Comparison of ENCODE assay signal across 1 cellular context in the genomic region with DNA sequence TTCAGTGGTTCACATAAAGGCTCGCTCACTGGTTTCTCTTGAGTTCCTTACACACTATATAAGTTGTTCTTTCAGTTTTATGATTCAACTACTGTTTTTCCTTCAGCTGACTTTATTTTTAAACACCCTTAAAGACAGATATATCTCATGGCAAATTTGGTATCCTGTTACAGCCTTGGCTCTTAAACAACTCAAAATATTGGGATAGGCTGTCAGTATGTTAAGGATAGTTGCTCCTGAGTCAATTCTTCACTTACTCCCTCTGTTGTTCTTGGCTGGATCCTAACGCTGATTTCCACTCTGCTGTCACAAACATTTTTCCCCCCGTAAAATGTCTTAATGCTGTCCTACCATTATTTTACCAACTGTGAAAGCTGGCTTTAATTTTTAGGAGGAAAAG.
TF ChIP-seq lines count a peak whose summit lies in the region.

No MANE protein-coding gene starts in this region.

TF ChIP-seq in WTC11, 78 proteins besides CTCF, POLR2A, EP300 and RAD21 (continued from another document):
- TF ChIP-seq, protein P1, sequence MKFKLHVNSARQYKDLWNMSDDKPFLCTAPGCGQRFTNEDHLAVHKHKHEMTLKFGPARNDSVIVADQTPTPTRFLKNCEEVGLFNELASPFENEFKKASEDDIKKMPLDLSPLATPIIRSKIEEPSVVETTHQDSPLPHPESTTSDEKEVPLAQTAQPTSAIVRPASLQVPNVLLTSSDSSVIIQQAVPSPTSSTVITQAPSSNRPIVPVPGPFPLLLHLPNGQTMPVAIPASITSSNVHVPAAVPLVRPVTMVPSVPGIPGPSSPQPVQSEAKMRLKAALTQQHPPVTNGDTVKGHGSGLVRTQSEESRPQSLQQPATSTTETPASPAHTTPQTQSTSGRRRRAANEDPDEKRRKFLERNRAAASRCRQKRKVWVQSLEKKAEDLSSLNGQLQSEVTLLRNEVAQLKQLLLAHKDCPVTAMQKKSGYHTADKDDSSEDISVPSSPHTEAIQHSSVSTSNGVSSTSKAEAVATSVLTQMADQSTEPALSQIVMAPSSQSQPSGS (CRISPR knock-in tag; IDR thresholded peaks at IDR 0.05; ENCODE audit: borderline replicate concordance, low read depth) = no peak
- TF ChIP-seq, protein P2, sequence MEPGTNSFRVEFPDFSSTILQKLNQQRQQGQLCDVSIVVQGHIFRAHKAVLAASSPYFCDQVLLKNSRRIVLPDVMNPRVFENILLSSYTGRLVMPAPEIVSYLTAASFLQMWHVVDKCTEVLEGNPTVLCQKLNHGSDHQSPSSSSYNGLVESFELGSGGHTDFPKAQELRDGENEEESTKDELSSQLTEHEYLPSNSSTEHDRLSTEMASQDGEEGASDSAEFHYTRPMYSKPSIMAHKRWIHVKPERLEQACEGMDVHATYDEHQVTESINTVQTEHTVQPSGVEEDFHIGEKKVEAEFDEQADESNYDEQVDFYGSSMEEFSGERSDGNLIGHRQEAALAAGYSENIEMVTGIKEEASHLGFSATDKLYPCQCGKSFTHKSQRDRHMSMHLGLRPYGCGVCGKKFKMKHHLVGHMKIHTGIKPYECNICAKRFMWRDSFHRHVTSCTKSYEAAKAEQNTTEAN (CRISPR knock-in tag; IDR thresholded peaks at IDR 0.05) = no peak
- TF ChIP-seq, protein P3, sequence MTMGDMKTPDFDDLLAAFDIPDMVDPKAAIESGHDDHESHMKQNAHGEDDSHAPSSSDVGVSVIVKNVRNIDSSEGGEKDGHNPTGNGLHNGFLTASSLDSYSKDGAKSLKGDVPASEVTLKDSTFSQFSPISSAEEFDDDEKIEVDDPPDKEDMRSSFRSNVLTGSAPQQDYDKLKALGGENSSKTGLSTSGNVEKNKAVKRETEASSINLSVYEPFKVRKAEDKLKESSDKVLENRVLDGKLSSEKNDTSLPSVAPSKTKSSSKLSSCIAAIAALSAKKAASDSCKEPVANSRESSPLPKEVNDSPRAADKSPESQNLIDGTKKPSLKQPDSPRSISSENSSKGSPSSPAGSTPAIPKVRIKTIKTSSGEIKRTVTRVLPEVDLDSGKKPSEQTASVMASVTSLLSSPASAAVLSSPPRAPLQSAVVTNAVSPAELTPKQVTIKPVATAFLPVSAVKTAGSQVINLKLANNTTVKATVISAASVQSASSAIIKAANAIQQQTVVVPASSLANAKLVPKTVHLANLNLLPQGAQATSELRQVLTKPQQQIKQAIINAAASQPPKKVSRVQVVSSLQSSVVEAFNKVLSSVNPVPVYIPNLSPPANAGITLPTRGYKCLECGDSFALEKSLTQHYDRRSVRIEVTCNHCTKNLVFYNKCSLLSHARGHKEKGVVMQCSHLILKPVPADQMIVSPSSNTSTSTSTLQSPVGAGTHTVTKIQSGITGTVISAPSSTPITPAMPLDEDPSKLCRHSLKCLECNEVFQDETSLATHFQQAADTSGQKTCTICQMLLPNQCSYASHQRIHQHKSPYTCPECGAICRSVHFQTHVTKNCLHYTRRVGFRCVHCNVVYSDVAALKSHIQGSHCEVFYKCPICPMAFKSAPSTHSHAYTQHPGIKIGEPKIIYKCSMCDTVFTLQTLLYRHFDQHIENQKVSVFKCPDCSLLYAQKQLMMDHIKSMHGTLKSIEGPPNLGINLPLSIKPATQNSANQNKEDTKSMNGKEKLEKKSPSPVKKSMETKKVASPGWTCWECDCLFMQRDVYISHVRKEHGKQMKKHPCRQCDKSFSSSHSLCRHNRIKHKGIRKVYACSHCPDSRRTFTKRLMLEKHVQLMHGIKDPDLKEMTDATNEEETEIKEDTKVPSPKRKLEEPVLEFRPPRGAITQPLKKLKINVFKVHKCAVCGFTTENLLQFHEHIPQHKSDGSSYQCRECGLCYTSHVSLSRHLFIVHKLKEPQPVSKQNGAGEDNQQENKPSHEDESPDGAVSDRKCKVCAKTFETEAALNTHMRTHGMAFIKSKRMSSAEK (CRISPR knock-in tag; IDR thresholded peaks at IDR 0.05; ENCODE audit: borderline replicate concordance) = no peak
- TF ChIP-seq CREM (CRISPR knock-in tag; IDR thresholded peaks at IDR 0.05) (no peak), KAT7 (CRISPR knock-in tag; IDR thresholded peaks at IDR 0.05; ENCODE audit: borderline replicate concordance) (no peak), EMX1 (CRISPR knock-in tag; IDR thresholded peaks at IDR 0.05) (no peak), MXD4 (CRISPR knock-in tag; IDR thresholded peaks at IDR 0.05; ENCODE audit: borderline replicate concordance) (no peak), RORB (CRISPR knock-in tag; IDR thresholded peaks at IDR 0.05) (no peak), TEAD1 (CRISPR knock-in tag; IDR thresholded peaks at IDR 0.05) (no peak)
- TF ChIP-seq, protein P4, sequence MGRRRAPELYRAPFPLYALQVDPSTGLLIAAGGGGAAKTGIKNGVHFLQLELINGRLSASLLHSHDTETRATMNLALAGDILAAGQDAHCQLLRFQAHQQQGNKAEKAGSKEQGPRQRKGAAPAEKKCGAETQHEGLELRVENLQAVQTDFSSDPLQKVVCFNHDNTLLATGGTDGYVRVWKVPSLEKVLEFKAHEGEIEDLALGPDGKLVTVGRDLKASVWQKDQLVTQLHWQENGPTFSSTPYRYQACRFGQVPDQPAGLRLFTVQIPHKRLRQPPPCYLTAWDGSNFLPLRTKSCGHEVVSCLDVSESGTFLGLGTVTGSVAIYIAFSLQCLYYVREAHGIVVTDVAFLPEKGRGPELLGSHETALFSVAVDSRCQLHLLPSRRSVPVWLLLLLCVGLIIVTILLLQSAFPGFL (CRISPR knock-in tag; IDR thresholded peaks at IDR 0.05; ENCODE audit: borderline replicate concordance) = no peak
- TF ChIP-seq, protein P5, sequence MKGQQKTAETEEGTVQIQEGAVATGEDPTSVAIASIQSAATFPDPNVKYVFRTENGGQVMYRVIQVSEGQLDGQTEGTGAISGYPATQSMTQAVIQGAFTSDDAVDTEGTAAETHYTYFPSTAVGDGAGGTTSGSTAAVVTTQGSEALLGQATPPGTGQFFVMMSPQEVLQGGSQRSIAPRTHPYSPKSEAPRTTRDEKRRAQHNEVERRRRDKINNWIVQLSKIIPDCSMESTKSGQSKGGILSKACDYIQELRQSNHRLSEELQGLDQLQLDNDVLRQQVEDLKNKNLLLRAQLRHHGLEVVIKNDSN (CRISPR knock-in tag; IDR thresholded peaks at IDR 0.05) = no peak
- TF ChIP-seq, protein P6, sequence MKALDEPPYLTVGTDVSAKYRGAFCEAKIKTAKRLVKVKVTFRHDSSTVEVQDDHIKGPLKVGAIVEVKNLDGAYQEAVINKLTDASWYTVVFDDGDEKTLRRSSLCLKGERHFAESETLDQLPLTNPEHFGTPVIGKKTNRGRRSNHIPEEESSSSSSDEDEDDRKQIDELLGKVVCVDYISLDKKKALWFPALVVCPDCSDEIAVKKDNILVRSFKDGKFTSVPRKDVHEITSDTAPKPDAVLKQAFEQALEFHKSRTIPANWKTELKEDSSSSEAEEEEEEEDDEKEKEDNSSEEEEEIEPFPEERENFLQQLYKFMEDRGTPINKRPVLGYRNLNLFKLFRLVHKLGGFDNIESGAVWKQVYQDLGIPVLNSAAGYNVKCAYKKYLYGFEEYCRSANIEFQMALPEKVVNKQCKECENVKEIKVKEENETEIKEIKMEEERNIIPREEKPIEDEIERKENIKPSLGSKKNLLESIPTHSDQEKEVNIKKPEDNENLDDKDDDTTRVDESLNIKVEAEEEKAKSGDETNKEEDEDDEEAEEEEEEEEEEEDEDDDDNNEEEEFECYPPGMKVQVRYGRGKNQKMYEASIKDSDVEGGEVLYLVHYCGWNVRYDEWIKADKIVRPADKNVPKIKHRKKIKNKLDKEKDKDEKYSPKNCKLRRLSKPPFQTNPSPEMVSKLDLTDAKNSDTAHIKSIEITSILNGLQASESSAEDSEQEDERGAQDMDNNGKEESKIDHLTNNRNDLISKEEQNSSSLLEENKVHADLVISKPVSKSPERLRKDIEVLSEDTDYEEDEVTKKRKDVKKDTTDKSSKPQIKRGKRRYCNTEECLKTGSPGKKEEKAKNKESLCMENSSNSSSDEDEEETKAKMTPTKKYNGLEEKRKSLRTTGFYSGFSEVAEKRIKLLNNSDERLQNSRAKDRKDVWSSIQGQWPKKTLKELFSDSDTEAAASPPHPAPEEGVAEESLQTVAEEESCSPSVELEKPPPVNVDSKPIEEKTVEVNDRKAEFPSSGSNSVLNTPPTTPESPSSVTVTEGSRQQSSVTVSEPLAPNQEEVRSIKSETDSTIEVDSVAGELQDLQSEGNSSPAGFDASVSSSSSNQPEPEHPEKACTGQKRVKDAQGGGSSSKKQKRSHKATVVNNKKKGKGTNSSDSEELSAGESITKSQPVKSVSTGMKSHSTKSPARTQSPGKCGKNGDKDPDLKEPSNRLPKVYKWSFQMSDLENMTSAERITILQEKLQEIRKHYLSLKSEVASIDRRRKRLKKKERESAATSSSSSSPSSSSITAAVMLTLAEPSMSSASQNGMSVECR (CRISPR knock-in tag; IDR thresholded peaks at IDR 0.05; ENCODE audit: borderline replicate concordance) = no peak
